In genomic region chr13:33285420-33286124, GRCh38 we compare ENCODE assay signal across 1 cellular context.
A peak's percentile ranks its signal among the peaks of the same experiment; 100 is the strongest.
TF ChIP-seq lines count a peak whose summit lies in the region.

Gene STARD13 (minus strand): TSS chr13:33285755. CDS start chr13:33285638, 117 bp downstream.

TF ChIP-seq in HepG2, 621 proteins besides CTCF, POLR2A, EP300 and RAD21 (continued from another document and continues in another):
- TF ChIP-seq REST (IDR thresholded peaks at IDR 0.05; ENCODE audit: borderline replicate concordance in 1 of 2, low read depth in 1 of 2, low read length in 2 of 2) (peak in 1 of 2 experiments; percentile 21; a peak in 1 of 4 replicates), E2F5 (CRISPR knock-in tag; conservative IDR thresholded peaks at IDR 0.05) (no peak), FOSL2 (CRISPR knock-in tag; IDR thresholded peaks at IDR 0.05) (peak; percentile 58), SUZ12 (IDR thresholded peaks at IDR 0.05; ENCODE audit: low read depth, low read length) (no peak), HDAC1 (CRISPR knock-in tag; IDR thresholded peaks at IDR 0.05) (peak; percentile 40; the same call in 1 of the 2 replicates), ZMYM2 (CRISPR knock-in tag; IDR thresholded peaks at IDR 0.05) (no peak), ZNF777 (CRISPR knock-in tag; IDR thresholded peaks at IDR 0.05) (no peak), MATR3 (CRISPR knock-in tag; IDR thresholded peaks at IDR 0.05) (no peak), KLF15 (CRISPR knock-in tag; IDR thresholded peaks at IDR 0.05; ENCODE audit: borderline replicate concordance) (no peak), ZNF468 (CRISPR knock-in tag; IDR thresholded peaks at IDR 0.05) (no peak), MTF1 (CRISPR knock-in tag; IDR thresholded peaks at IDR 0.05) (0 out of 2 replicates have a peak, but pooled peaks have one; percentile 37), NFE2L1 (CRISPR knock-in tag; IDR thresholded peaks at IDR 0.05; ENCODE audit: borderline replicate concordance) (no peak), HNRNPLL (IDR thresholded peaks at IDR 0.05; ENCODE audit: low read depth, low read length, poor library complexity, severe bottlenecking) (peak; percentile 44), ZNF256 (CRISPR knock-in tag; conservative IDR thresholded peaks at IDR 0.05) (0 out of 2 replicates have a peak, but pooled peaks have one; percentile 59), ZNF251 (CRISPR knock-in tag; IDR thresholded peaks at IDR 0.05) (no peak), ZNF296 (CRISPR knock-in tag; conservative IDR thresholded peaks at IDR 0.05) (no peak), ZNF354B (CRISPR knock-in tag; IDR thresholded peaks at IDR 0.05) (no peak), PRMT3 (CRISPR knock-in tag; IDR thresholded peaks at IDR 0.05; ENCODE audit: borderline replicate concordance, low read depth) (no peak), RXRA (CRISPR knock-in tag; IDR thresholded peaks at IDR 0.05) (no peak; the same call in 1 of the 2 replicates), GTF2F1 (IDR thresholded peaks at IDR 0.05; ENCODE audit: low read length) (no peak), HNRNPK (IDR thresholded peaks at IDR 0.05; ENCODE audit: low read depth, low read length, poor library complexity, severe bottlenecking) (no peak), JARID2 (CRISPR knock-in tag; IDR thresholded peaks at IDR 0.05; ENCODE audit: insufficient replicate concordance) (no peak), GABPA (IDR thresholded peaks at IDR 0.05; ENCODE audit: low read depth, low read length) (no peak), GABPA (CRISPR knock-in tag; IDR thresholded peaks at IDR 0.05; ENCODE audit: low read depth) (peak; percentile 33; the same call in 1 of the 2 replicates), BRF2 (CRISPR knock-in tag; IDR thresholded peaks at IDR 0.05) (no peak), BATF2 (CRISPR knock-in tag; IDR thresholded peaks at IDR 0.05) (no peak), ZNF143 (CRISPR knock-in tag; IDR thresholded peaks at IDR 0.05) (no peak), RBM22 (optimal IDR thresholded peaks at IDR 0.05; ENCODE audit: low read length) (no peak), ZNF678 (CRISPR knock-in tag; IDR thresholded peaks at IDR 0.05) (no peak), PHB2 (IDR thresholded peaks at IDR 0.05; ENCODE audit: partially characterized antibody) (no peak), POLR2AphosphoS2 (IDR thresholded peaks at IDR 0.05; ENCODE audit: low read depth, low read length) (no peak), MIER2 (CRISPR knock-in tag; IDR thresholded peaks at IDR 0.05) (no peak), ZNF766 (CRISPR knock-in tag; IDR thresholded peaks at IDR 0.05; ENCODE audit: borderline replicate concordance) (no peak), NONO (IDR thresholded peaks at IDR 0.05) (no peak), NONO (CRISPR knock-in tag; conservative IDR thresholded peaks at IDR 0.05) (no peak), ZNF614 (CRISPR knock-in tag; IDR thresholded peaks at IDR 0.05; ENCODE audit: borderline replicate concordance) (peak; percentile 73; the same call in 1 of the 2 replicates), ZSCAN20 (CRISPR knock-in tag; IDR thresholded peaks at IDR 0.05; ENCODE audit: borderline replicate concordance) (0 out of 2 replicates have a peak, but pooled peaks have one; percentile 57), ZBTB38 (CRISPR knock-in tag; IDR thresholded peaks at IDR 0.05) (peak; percentile 51; the same call in 1 of the 2 replicates), ATF1 (CRISPR knock-in tag; IDR thresholded peaks at IDR 0.05) (no peak; the same call in 1 of the 2 replicates), MAF1 (CRISPR knock-in tag; IDR thresholded peaks at IDR 0.05; ENCODE audit: borderline replicate concordance) (no peak), ZC3H13 (CRISPR knock-in tag; IDR thresholded peaks at IDR 0.05) (no peak), HOMEZ (CRISPR knock-in tag; IDR thresholded peaks at IDR 0.05; ENCODE audit: low read depth) (peak; percentile 96), ZIK1 (CRISPR knock-in tag; IDR thresholded peaks at IDR 0.05; ENCODE audit: borderline replicate concordance, low read depth) (no peak), STAG1 (CRISPR knock-in tag; IDR thresholded peaks at IDR 0.05) (peak; percentile 41; the same call in 1 of the 2 replicates), ZNF557 (CRISPR knock-in tag; IDR thresholded peaks at IDR 0.05) (no peak), NCOA2 (CRISPR knock-in tag; IDR thresholded peaks at IDR 0.05) (no peak; the same call in 1 of the 2 replicates), ZNF136 (CRISPR knock-in tag; IDR thresholded peaks at IDR 0.05; ENCODE audit: low read depth) (no peak), ZNF142 (CRISPR knock-in tag; IDR thresholded peaks at IDR 0.05) (no peak), BHLHE40 (IDR thresholded peaks at IDR 0.05; ENCODE audit: low read length) (peak; percentile 85), CBX5 (CRISPR knock-in tag; IDR thresholded peaks at IDR 0.05; ENCODE audit: borderline replicate concordance) (peak; percentile 15; the same call in 1 of the 2 replicates), ZNF263 (CRISPR knock-in tag; IDR thresholded peaks at IDR 0.05) (peak; percentile 24; the same call in 1 of the 2 replicates), CREB1 (IDR thresholded peaks at IDR 0.05) (no peak), CREB1 (CRISPR knock-in tag; IDR thresholded peaks at IDR 0.05) (no peak), FOXA3 (CRISPR knock-in tag; IDR thresholded peaks at IDR 0.05) (no peak; the same call in 1 of the 2 replicates), KDM2A (CRISPR knock-in tag; IDR thresholded peaks at IDR 0.05; ENCODE audit: borderline replicate concordance, low read depth) (peak; percentile 78), DNMT1 (CRISPR knock-in tag; IDR thresholded peaks at IDR 0.05) (no peak), MED1 (CRISPR knock-in tag; IDR thresholded peaks at IDR 0.05) (peak; percentile 26; the same call in 1 of the 2 replicates)
- TF ChIP-seq, protein P1, sequence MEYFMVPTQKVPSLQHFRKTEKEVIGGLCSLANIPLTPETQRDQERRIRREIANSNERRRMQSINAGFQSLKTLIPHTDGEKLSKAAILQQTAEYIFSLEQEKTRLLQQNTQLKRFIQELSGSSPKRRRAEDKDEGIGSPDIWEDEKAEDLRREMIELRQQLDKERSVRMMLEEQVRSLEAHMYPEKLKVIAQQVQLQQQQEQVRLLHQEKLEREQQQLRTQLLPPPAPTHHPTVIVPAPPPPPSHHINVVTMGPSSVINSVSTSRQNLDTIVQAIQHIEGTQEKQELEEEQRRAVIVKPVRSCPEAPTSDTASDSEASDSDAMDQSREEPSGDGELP (IDR thresholded peaks at IDR 0.05; ENCODE audit: borderline replicate concordance, low read depth): 0 out of 2 replicates have a peak, but pooled peaks have one; percentile 11
- TF ChIP-seq, protein P2, sequence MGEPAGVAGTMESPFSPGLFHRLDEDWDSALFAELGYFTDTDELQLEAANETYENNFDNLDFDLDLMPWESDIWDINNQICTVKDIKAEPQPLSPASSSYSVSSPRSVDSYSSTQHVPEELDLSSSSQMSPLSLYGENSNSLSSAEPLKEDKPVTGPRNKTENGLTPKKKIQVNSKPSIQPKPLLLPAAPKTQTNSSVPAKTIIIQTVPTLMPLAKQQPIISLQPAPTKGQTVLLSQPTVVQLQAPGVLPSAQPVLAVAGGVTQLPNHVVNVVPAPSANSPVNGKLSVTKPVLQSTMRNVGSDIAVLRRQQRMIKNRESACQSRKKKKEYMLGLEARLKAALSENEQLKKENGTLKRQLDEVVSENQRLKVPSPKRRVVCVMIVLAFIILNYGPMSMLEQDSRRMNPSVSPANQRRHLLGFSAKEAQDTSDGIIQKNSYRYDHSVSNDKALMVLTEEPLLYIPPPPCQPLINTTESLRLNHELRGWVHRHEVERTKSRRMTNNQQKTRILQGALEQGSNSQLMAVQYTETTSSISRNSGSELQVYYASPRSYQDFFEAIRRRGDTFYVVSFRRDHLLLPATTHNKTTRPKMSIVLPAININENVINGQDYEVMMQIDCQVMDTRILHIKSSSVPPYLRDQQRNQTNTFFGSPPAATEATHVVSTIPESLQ (CRISPR knock-in tag; conservative IDR thresholded peaks at IDR 0.05): no peak
